8 cellular contexts compared by ENCODE assay signal in the genomic region with DNA sequence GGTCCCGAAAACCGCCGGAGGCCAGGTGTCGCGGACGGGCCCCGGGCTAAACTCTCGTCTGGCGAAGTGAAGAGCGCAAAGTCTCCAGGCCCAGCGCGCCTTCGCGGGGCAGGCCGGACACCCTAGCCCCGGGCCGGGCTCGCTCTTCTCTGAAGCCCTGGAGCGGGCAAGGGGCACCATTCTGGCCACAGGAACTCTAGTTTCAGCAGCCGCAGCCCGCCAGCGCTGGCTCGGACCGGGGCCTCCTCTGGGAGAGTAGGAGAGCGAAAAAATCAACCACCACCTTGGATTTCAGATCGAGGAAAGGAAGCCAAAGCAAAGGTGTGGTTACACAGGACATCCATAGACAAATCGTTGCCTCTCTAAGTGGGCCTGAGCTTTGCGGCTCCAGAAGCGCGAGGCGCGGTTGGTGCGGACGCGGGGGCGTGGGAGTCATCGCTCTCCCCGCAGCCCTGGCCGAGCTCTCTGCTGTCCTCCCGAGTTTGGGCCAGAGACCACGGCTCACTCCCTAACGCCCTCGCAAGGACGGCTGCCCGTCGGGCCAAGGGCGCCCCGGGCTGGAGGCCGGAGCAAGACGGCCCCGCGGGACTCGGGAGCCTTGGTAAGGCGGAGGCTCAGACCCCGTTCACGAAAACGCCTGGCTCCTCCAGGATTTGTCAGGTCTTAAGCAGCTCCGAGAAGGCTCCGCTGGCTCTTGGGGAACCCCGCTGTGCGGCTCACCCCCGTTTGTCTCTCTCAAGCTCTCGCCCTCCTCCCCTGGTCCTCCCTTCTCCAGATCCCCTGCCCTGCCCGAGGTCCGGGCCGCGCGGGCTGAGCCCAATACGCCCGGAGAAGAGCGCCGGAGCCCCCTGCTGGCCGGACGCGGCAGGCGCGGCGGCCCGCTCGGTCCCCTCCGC.
A peak's percentile ranks its signal among the peaks of the same experiment; 100 is the strongest.
DNase-seq lines count a peak whose midpoint lies in the region; ATAC-seq and TF ChIP-seq lines count a peak whose summit lies in the region.

No MANE protein-coding gene starts in this region.

- H3K27me3 ChIP-seq in fibroblast of lung (ENCODE audit: control insufficient read depth, insufficient read depth, low read length) = no peaks in the 10 kb centered on the region
- H3K27me3 ChIP-seq in subcutaneous abdominal adipose tissue (ENCODE audit: control insufficient read depth in 5 of 5, insufficient read depth in 4 of 5, low read length in 5 of 5) = peaks cover 20 to 31% (median 27%) of the 10 kb centered on the region in 5 donors

- ATAC-seq in GM18861 (IDR thresholded peaks at IDR 0.05; ENCODE audit: unreplicated experiment) = peak; percentile 84
- peak; percentile 95 for ATAC-seq in HG03045 (IDR thresholded peaks at IDR 0.05; ENCODE audit: unreplicated experiment)
- ATAC-seq in activated T-cell treated with anti-CD3 and anti-CD28 coated beads, Interleukin-2, amount 50 U/mL, for 4 hours = peak; percentile 97 to 98

- H2AFZ ChIP-seq in fibroblast of lung (ENCODE audit: low read length) = peak overlapping the region; percentile 96

- peaks cover 67% of the 10 kb centered on the region for H3K27me3 Mint-ChIP-seq in activated T-cell treated with anti-CD3 and anti-CD28 coated beads, Interleukin-2, amount 50 U/mL, for 4 hours (ENCODE audit: low read depth)

- peak overlapping the region; percentile 86 for H3K27ac ChIP-seq in fibroblast of lung (ENCODE audit: insufficient read depth, low read length)
- H3K27ac ChIP-seq in subcutaneous abdominal adipose tissue (ENCODE audit: low read depth, low read length) = no peak overlapping the region

- no peaks in the 10 kb centered on the region for H3K79me2 ChIP-seq in fibroblast of lung (ENCODE audit: control insufficient read depth, insufficient read depth, low read length)

- peak; percentile 48 for TF ChIP-seq CTCF in AG09319 (IDR thresholded peaks at IDR 0.05; ENCODE audit: low read depth, low read length)
- TF ChIP-seq CTCF in fibroblast of lung (conservative IDR thresholded peaks at IDR 0.05 in 1 of 2, IDR thresholded peaks at IDR 0.05 in 1 of 2; ENCODE audit: low read depth in 1 of 2, low read length in 2 of 2) = peak; percentile 36 to 81

- DNase-seq in AG09319 (ENCODE audit: extremely low read depth, low read depth) (no peak), NCI-H460 (ENCODE audit: extremely low read depth, low read depth) (peak; percentile 36), fibroblast of lung (ENCODE audit: low read depth in 2 of 2) (peak; percentile 75 to 80), myocyte (ENCODE audit: low read depth) (peak; percentile 82)
- peak; percentile 38 for DNase-seq in activated T-cell treated with anti-CD3 and anti-CD28 coated beads, Interleukin-2, amount 50 U/mL, for 4 hours

- no peaks in the 10 kb centered on the region for H4K20me1 ChIP-seq in fibroblast of lung (ENCODE audit: control insufficient read depth, extremely low read depth, insufficient read depth, low read length)

- no peaks in the 10 kb centered on the region for H3K36me3 Mint-ChIP-seq in activated T-cell treated with anti-CD3 and anti-CD28 coated beads, Interleukin-2, amount 50 U/mL, for 4 hours (ENCODE audit: insufficient read depth)

- H3K36me3 ChIP-seq in fibroblast of lung (ENCODE audit: control insufficient read depth, insufficient read depth, low read length) (no peaks in the 10 kb centered on the region), subcutaneous abdominal adipose tissue (ENCODE audit: control insufficient read depth in 5 of 5, insufficient read depth in 5 of 5, low read length in 5 of 5) (no peaks in the 10 kb centered on the region)

- H3K4me3 ChIP-seq in fibroblast of lung (replicated peaks in 1 of 4; ENCODE audit: control extremely low read depth in 1 of 4, insufficient read depth in 1 of 4, low read depth in 3 of 4, low read length in 4 of 4) (peak overlapping the region; percentile 36 to 55 (median 45)), subcutaneous abdominal adipose tissue (ENCODE audit: low read depth in 1 of 5, low read length in 5 of 5) (peak overlapping the region; percentile 51 to 84 (median 73))

- peaks cover 12% of the 10 kb centered on the region for H3K4me1 ChIP-seq in fibroblast of lung (ENCODE audit: control insufficient read depth, extremely low read depth, insufficient read depth, low read length)
- H3K4me1 ChIP-seq in subcutaneous abdominal adipose tissue (ENCODE audit: control insufficient read depth in 5 of 5, insufficient read depth in 5 of 5, low read length in 5 of 5) = peaks cover 0 to 16% (median 14%) of the 10 kb centered on the region in 5 donors

- H3K9me3 ChIP-seq in fibroblast of lung (ENCODE audit: control insufficient read depth, insufficient read depth, low read depth, low read length) = no peaks in the 10 kb centered on the region
- H3K9me3 ChIP-seq in subcutaneous abdominal adipose tissue (ENCODE audit: control insufficient read depth in 5 of 5, low read length in 5 of 5) = no peaks in the 10 kb centered on the region

- peak overlapping the region; percentile 88 for H3K4me2 ChIP-seq in fibroblast of lung (ENCODE audit: extremely low read depth, insufficient read depth, low read length)

- peak overlapping the region; percentile 73 for H3K9ac ChIP-seq in fibroblast of lung (ENCODE audit: insufficient read depth, low read length)
- peak overlapping the region in 3 of 5 donors; percentile 10 to 64 (median 53) for H3K9ac ChIP-seq in subcutaneous abdominal adipose tissue (ENCODE audit: low read length in 5 of 5)

- H3K4me3 Mint-ChIP-seq in activated T-cell treated with anti-CD3 and anti-CD28 coated beads, Interleukin-2, amount 50 U/mL, for 4 hours = peak overlapping the region; percentile 69

- H3K4me1 Mint-ChIP-seq in activated T-cell treated with anti-CD3 and anti-CD28 coated beads, Interleukin-2, amount 50 U/mL, for 4 hours (ENCODE audit: low read depth) = peaks cover 21% of the 10 kb centered on the region

- H3K9me3 Mint-ChIP-seq in activated T-cell treated with anti-CD3 and anti-CD28 coated beads, Interleukin-2, amount 50 U/mL, for 4 hours = no peaks in the 10 kb centered on the region
